Comparison of ENCODE assay signal across 18 cellular contexts in genomic region chr7:30327813-30328212, GRCh38. TPM values are rescaled to one million over a fixed set of nuclear protein-coding genes. Genes with fewer than 3 reads are reported as not detected.
DNase-seq lines count a peak whose midpoint lies in the region; ATAC-seq and TF ChIP-seq lines count a peak whose summit lies in the region.
"Had no signal": no experiment of that assay in that cellular context is flagged by ENCODE, and none has a peak within 500 bp of the region (broad histone marks: within the 10 kb centered on the region; RNA-seq: fewer than 3 reads in every experiment).

No MANE protein-coding gene starts in this region.

- peaks cover 41% of the 10 kb centered on the region for H3K79me2 ChIP-seq in PC-3 (ENCODE audit: low read length)

- no peaks in the 10 kb centered on the region for H3F3A ChIP-seq in PC-3 (ENCODE audit: low read length, unreplicated experiment)

- H2AFZ ChIP-seq in PC-3 (ENCODE audit: low read length) = no peak overlapping the region

- POLR2A ChIA-PET in PC-3 (lab: Charles Lee; ENCODE audit: unreplicated experiment) = interaction anchor here (0.5 kb wide), 1 partner anchor 26 kb away, joined by 3 read pairs; no protein-coding TSS in a partner anchor

- CTCF ChIA-PET in PC-3 (lab: Charles Lee) = interaction anchor here (0.6 kb wide), 1 partner anchor 16 kb away, joined by 5 read pairs; no protein-coding TSS in a partner anchor

- TF ChIP-seq CTCF in PC-3 (conservative IDR thresholded peaks at IDR 0.05; ENCODE audit: low read depth, low read length) = no peak
- no peak for TF ChIP-seq CTCF in cardiac fibroblast (IDR thresholded peaks at IDR 0.05; ENCODE audit: low read depth, low read length)
- no peak for TF ChIP-seq CTCF in left lung (IDR thresholded peaks at IDR 0.05)

- H3K36me3 ChIP-seq in PC-3 (ENCODE audit: low read depth, low read length) = no peaks in the 10 kb centered on the region
- H3K36me3 ChIP-seq in left lung = peaks cover 0 to 7% of the 10 kb centered on the region in 2 donors
- H3K36me3 ChIP-seq: BE2C, pancreas had no signal

- intact Hi-C loops in PC-3 (cut with micrococcal nuclease) = no loop called here
- intact Hi-C loops in left lung (cut with DNase I) = no loop called here

- H3K4me1 ChIP-seq in PC-3 (ENCODE audit: insufficient read depth, low read length) (peaks cover 34% of the 10 kb centered on the region), left lung (peaks cover 0 to 30% of the 10 kb centered on the region in 2 donors)

- peak; percentile 48 for ATAC-seq in PC-3
- peak; percentile 24 for ATAC-seq in left lung
- no peak for ATAC-seq in HG03565 (IDR thresholded peaks at IDR 0.05; ENCODE audit: unreplicated experiment)
- ATAC-seq in HG03378 (IDR thresholded peaks at IDR 0.05; ENCODE audit: unreplicated experiment) = no peak
- ATAC-seq: activated CD8-positive, alpha-beta T cell treated with anti-CD3 and anti-CD28 coated beads, Interleukin-2, amount 10 ng/mL, durations not matched to agents 7 days and 5 days; effector memory CD8-positive, alpha-beta T cell; Right ventricle myocardium inferior had no signal

- H3K4me3 ChIP-seq in PC-3 (ENCODE audit: low read length) = no peak overlapping the region
- no peak overlapping the region for H3K4me3 ChIP-seq in cardiac fibroblast (replicated peaks in 1 of 2; ENCODE audit: low read depth in 2 of 2, low read length in 2 of 2)
- H3K4me3 ChIP-seq in left lung = no peak overlapping the region
- H3K4me3 ChIP-seq: pancreas, suprapubic skin had no signal

- H3K4me2 ChIP-seq in PC-3 (ENCODE audit: low read length) = no peak overlapping the region

- H4K20me1 ChIP-seq in PC-3 (ENCODE audit: low read length) = no peaks in the 10 kb centered on the region

- H3K9me3 ChIP-seq in PC-3 (ENCODE audit: low read length) (no peaks in the 10 kb centered on the region), left lung (no peaks in the 10 kb centered on the region)
- H3K9me3 ChIP-seq: BE2C, pancreas, suprapubic skin had no signal

- H3K9me2 ChIP-seq in PC-3 (replicated peaks; ENCODE audit: low read length) = no peaks in the 10 kb centered on the region

- no peak overlapping the region for H3K27ac ChIP-seq in PC-3 (ENCODE audit: low read length)
- H3K27ac ChIP-seq in left lung = no peak overlapping the region
- H3K27ac ChIP-seq: pancreas, suprapubic skin had no signal

- BruUV-seq in PC-3 (replicated peaks; lab: Mats Ljungman, UMichigan) = no TSS peak

- DNase-seq in EL (peak; percentile 62), PC-3 (peak; percentile 78), cardiac fibroblast (ENCODE audit: low read depth in 2 of 2) (peak; percentile 41 to 53), left lung (no peak)
- no peak for DNase-seq in activated CD4-positive, alpha-beta T cell treated with anti-CD3 and anti-CD28 coated beads, Interleukin-2, amount 50 U/mL, for 4 hours
- DNase-seq: activated CD8-positive, alpha-beta T cell treated with anti-CD3 and anti-CD28 coated beads, Interleukin-2, amount 10 ng/mL, durations not matched to agents 7 days and 5 days; activated naive CD8-positive, alpha-beta T cell treated with anti-CD3 and anti-CD28 coated beads, Interleukin-2, amount 10 ng/mL, durations not matched to agents 7 days and 5 days; BE2C; effector memory CD8-positive, alpha-beta T cell; naive B cell; NCI-H345; NK-92 treated with Interleukin-12 subunit alpha and Interleukin-12 subunit beta, amount 100 ng/mL, for 24 hours; pancreas; stimulated activated CD4-positive, alpha-beta T cell treated with anti-CD3 and anti-CD28 coated beads, Interleukin-4, amount 100 ng/mL, for 24 hours had no signal

- H3K27me3 ChIP-seq in PC-3 (ENCODE audit: low read length) = no peaks in the 10 kb centered on the region
- no peaks in the 10 kb centered on the region for H3K27me3 ChIP-seq in left lung
- H3K27me3 ChIP-seq: BE2C, pancreas, suprapubic skin had no signal

- H3K9ac ChIP-seq in PC-3 (ENCODE audit: low read length) = no peak overlapping the region

RNA-seq across cellular contexts. Expression of gene ZNRF2, which starts 43.4 kb away (rescaled TPM):
- total RNA-seq in PC-3 (2014; rRNA removed) (13.1 and 15.8 TPM in 2 replicates), left lung (10 to 100 TPM; 18.3 to 19.5 TPM)

Comparison
In these comparisons a context has a peak if more than half of its experiments do, and no peak if none do; other contexts are left out.
1. DNase-seq: peak in EL (single experiment), PC-3 (single experiment) and cardiac fibroblast (2 of 2); none in left lung (0 of 2) and activated CD4-positive, alpha-beta T cell treated with anti-CD3 and anti-CD28 coated beads, Interleukin-2, amount 50 U/mL, for 4 hours (0 of 2).
2. ATAC-seq: peak in PC-3 (single experiment) and left lung (single experiment); none in HG03565 (single experiment) and HG03378 (single experiment).